Comparison of ENCODE assay signal across 8 cellular contexts in the genomic region with DNA sequence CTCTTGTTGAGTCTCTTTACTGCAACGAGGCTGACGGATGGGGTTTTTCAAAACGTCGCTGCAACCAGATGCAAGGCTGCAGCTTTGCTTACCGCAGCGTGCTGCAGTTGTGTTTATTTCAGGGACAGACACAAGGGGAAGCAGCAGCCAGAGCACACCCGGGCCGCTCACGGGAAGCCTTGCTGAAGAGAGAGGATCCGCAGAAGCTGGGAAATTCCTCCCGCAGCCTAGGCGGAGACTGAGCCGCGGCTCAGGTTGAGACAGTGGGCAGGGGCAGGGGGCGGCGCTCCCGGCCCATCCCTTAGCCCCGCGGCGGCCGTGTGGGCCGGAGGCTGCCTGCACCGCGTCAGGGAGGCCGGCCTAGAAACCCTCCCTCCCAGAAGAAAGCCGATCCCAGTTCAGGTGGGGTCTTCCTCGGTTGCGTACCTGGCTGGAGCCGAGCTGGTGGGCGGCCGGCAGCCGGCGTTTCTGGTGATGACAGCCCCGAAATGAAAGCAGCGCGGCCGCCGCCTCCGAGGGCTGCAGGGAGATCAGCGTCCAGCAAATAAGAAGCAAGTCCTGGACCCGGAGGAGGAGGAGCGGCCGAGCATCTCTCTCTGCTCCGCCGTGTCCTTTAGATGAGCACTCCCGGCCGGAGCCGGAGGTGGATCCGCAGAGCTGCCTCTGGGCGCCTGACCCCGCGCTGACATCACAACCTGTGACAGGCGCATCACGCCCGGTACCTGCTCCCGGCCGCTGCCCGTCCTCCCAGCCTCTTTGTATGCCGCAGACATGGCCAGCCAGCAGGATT.
DNase-seq lines count a peak whose midpoint lies in the region; ATAC-seq lines count a peak whose summit lies in the region.

TSS of gene FRY (plus strand) at position 750 of the 790 bp plus-strand sequence. CDS start at position 772, 22 bp downstream.

- H3K4me3 Mint-ChIP-seq in effector memory CD8-positive, alpha-beta T cell = peak within 1 kb of the TSS; percentile 70 to 77
- peak within 1 kb of the TSS; percentile 88 for H3K4me3 Mint-ChIP-seq in memory B cell

- H3K27me3 Mint-ChIP-seq in effector memory CD8-positive, alpha-beta T cell = peaks cover 10 to 58% of the 10 kb centered on the region in 2 donors
- H3K27me3 Mint-ChIP-seq in memory B cell = peaks cover 1% of the 10 kb centered on the region

- no peaks in the 10 kb centered on the region for H3K9me3 Mint-ChIP-seq in effector memory CD8-positive, alpha-beta T cell
- no peaks in the 10 kb centered on the region for H3K9me3 Mint-ChIP-seq in memory B cell

- DNase-seq in AG08396 (ENCODE audit: low spot score) = peak; percentile 75
- peak; percentile 79 to 96 for DNase-seq in NCI-H526 (lab: John Stamatoyannopoulos, UW)
- DNase-seq in activated CD8-positive, alpha-beta memory T cell treated with anti-CD3 and anti-CD28 coated beads for 24 hours = peak; percentile 73
- DNase-seq in effector memory CD8-positive, alpha-beta T cell = peak; percentile 1 to 36 (median 15)
- DNase-seq in memory B cell (ENCODE audit: low spot score in 2 of 2) = peak; percentile 33 to 42
- DNase-seq in stimulated activated CD8-positive, alpha-beta memory T cell treated with anti-CD3 and anti-CD28 coated beads, Interleukin-12 subunit alpha, Interleukin-12 subunit beta, amount 100 ng/mL, for 4 hours (ENCODE audit: low read depth) = peak; percentile 15

- peaks cover 10 to 15% of the 10 kb centered on the region in 2 donors for H3K4me1 Mint-ChIP-seq in effector memory CD8-positive, alpha-beta T cell (ENCODE audit: low read depth in 2 of 2)
- H3K4me1 Mint-ChIP-seq in memory B cell = peaks cover 7% of the 10 kb centered on the region

- peak; percentile 64 for ATAC-seq in GM18870 (IDR thresholded peaks at IDR 0.05; ENCODE audit: unreplicated experiment)
- peak; percentile 65 for ATAC-seq in HG03103 (IDR thresholded peaks at IDR 0.05; ENCODE audit: low read depth, unreplicated experiment)
- ATAC-seq in effector memory CD8-positive, alpha-beta T cell (replicated peaks) = peak; percentile 87
- ATAC-seq in memory B cell (ENCODE audit: low read depth) = peak; percentile 86

- peaks cover 5% of the 10 kb centered on the region for H3K36me3 Mint-ChIP-seq in effector memory CD8-positive, alpha-beta T cell (ENCODE audit: insufficient read depth)
- H3K36me3 Mint-ChIP-seq in memory B cell = no peaks in the 10 kb centered on the region

- peak within 1 kb of the TSS; percentile 24 to 42 for H3K27ac Mint-ChIP-seq in effector memory CD8-positive, alpha-beta T cell
- H3K27ac Mint-ChIP-seq in memory B cell = peak within 1 kb of the TSS; percentile 49

Comparison
In these comparisons a context has a peak if more than half of its experiments do, and no peak if none do; other contexts are left out.
1. Peak in every context shown above with its lines: DNase-seq and ATAC-seq.
2. DNase-seq: peak in every context shown above with its lines; median percentile 88 in NCI-H526; 75 in AG08396; 73 in activated CD8-positive, alpha-beta memory T cell treated with anti-CD3 and anti-CD28 coated beads for 24 hours; 38 in memory B cell; 15 in effector memory CD8-positive, alpha-beta T cell; 15 in stimulated activated CD8-positive, alpha-beta memory T cell treated with anti-CD3 and anti-CD28 coated beads, Interleukin-12 subunit alpha, Interleukin-12 subunit beta, amount 100 ng/mL, for 4 hours.